In the genomic region with DNA sequence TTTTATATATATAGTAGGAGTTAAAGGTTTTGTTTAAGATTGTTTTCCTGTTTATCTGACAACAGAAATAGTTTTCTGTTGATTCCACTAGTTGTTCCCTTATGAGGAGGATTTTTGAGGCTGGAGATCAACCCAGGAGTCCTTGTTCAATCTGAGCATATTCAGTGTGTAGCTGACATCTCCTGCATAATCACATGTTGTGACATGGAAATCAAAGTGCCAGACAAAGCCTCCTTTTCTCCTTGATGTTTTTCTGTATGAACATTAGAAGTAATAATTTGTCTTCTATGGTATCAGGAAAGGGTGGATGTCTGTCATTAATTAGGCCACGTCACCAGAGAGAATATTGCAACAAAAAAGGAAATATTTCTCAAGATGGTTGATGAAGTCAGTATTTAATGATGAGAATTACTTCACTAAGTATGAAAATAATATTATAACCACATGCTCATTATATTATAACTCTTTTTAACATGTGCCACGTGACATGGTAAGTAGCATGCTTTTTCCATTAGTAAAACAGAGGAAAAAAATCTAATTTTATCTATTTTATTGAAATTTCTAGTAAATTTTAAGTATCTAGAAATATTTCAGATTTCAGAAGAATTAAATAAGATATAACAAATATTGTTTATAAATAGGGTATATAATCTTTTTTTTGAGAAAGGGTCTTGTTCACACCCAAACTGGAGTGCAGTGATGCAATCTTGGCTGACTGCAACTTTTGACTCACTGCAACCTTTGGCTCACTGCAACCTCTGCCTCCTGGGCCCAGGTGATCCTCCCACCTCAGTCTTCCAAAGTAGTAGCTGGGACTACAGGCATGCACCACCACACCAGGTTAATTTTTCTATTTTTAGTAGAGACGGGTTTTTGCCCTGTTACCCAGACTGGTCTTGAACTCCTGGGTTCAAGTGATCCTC, we compare ENCODE assay signal across 18 cellular contexts.
DNase-seq lines count a peak whose midpoint lies in the region; ATAC-seq, FAIRE-seq and TF ChIP-seq lines count a peak whose summit lies in the region.
"Had no signal": no experiment of that assay in that cellular context is flagged by ENCODE, and none has a peak within 500 bp of the region (broad histone marks: within the 10 kb centered on the region; RNA-seq: fewer than 3 reads in every experiment).

No MANE protein-coding gene starts in this region.

- 91% methylated on average over 3 of the region's 3 CpGs for WGBS in smooth muscle cell (ENCODE audit: low lambda C conversion rate)

- H3K27ac ChIP-seq in astrocyte (ENCODE audit: low read depth, low read length) (no peak overlapping the region), smooth muscle cell (ENCODE audit: low read depth) (peak overlapping the region; percentile 54), caudate nucleus (ENCODE audit: low read depth, low read length) (no peak overlapping the region)
- H3K27ac ChIP-seq: 22Rv1; BLaER1 treated with 17β-estradiol and CSF1 and Interleukin-3, amounts not matched to agents 10 nM and 100 nM had no signal

- no peak for ATAC-seq in HG03095 (IDR thresholded peaks at IDR 0.05; ENCODE audit: unreplicated experiment)

- TF ChIP-seq CTCF in astrocyte (IDR thresholded peaks at IDR 0.05; ENCODE audit: insufficient read depth, low read depth, low read length): no peak
- TF ChIP-seq CTCF in fibroblast of mammary gland (conservative IDR thresholded peaks at IDR 0.05; ENCODE audit: control insufficient read depth, insufficient read depth, low read depth, low read length): no peak
- TF ChIP-seq CTCF in smooth muscle cell (IDR thresholded peaks at IDR 0.05; ENCODE audit: borderline replicate concordance, insufficient read depth, poor library complexity, severe bottlenecking): no peak

- peak; percentile 2 for DNase-seq in NCI-H1092 treated with DMSO at 0.1 percent for 48 hours (lab: John Stamatoyannopoulos, UW)
- DNase-seq in NCI-H1092 (lab: John Stamatoyannopoulos, UW): no peak
- no peak for DNase-seq in astrocyte (ENCODE audit: low read depth)
- peak; percentile 62 for DNase-seq in fibroblast of mammary gland (ENCODE audit: low read depth)
- no peak for DNase-seq in smooth muscle cell (lab: John Stamatoyannopoulos, UW; ENCODE audit: unreplicated experiment)
- DNase-seq in SHP77 treated with DMSO at 0.1 percent for 48 hours (lab: John Stamatoyannopoulos, UW): no peak
- DNase-seq in caudate nucleus (lab: John Stamatoyannopoulos, UW): no peak
- DNase-seq: DMS 273 treated with DMSO at 0.1 percent for 48 hours, GDM1, NCI-H1417 treated with DMSO at 0.1 percent for 48 hours, NCI-H1930, NCI-H2171 treated with DMSO at 0.1 percent for 48 hours, SK-N-SH had no signal

- H3K27me3 ChIP-seq in astrocyte (ENCODE audit: insufficient read depth, low read length) (no peaks in the 10 kb centered on the region), smooth muscle cell (ENCODE audit: low read depth) (no peaks in the 10 kb centered on the region)
- H3K27me3 ChIP-seq: BLaER1 treated with 17β-estradiol and CSF1 and Interleukin-3, amounts not matched to agents 10 nM and 100 nM had no signal

- no peaks in the 10 kb centered on the region for H3K36me3 Mint-ChIP-seq in astrocyte (ENCODE audit: low read depth, unreplicated experiment)

- H4K20me1 ChIP-seq in astrocyte (ENCODE audit: insufficient read depth, low read length) (no peaks in the 10 kb centered on the region), smooth muscle cell (ENCODE audit: low read depth) (no peaks in the 10 kb centered on the region)
- H4K20me1 ChIP-seq: BLaER1 treated with 17β-estradiol and CSF1 and Interleukin-3, amounts not matched to agents 10 nM and 100 nM had no signal

- H3K27me3 Mint-ChIP-seq in astrocyte (ENCODE audit: low read depth, unreplicated experiment): no peaks in the 10 kb centered on the region

- H3K9ac ChIP-seq in astrocyte (ENCODE audit: low read length) (no peak overlapping the region), smooth muscle cell (ENCODE audit: low read depth) (no peak overlapping the region)
- H3K9ac ChIP-seq: BLaER1 treated with 17β-estradiol and CSF1 and Interleukin-3, amounts not matched to agents 10 nM and 100 nM; SK-N-SH had no signal

- no peak overlapping the region for H3K27ac Mint-ChIP-seq in astrocyte (ENCODE audit: unreplicated experiment)

- H3K4me1 Mint-ChIP-seq in astrocyte (ENCODE audit: low read depth, unreplicated experiment): peaks cover 19% of the 10 kb centered on the region

- no peak overlapping the region for H3K4me2 ChIP-seq in astrocyte (ENCODE audit: low read length)
- peak overlapping the region; percentile 49 for H3K4me2 ChIP-seq in smooth muscle cell
- H3K4me2 ChIP-seq: BLaER1 treated with 17β-estradiol and CSF1 and Interleukin-3, amounts not matched to agents 10 nM and 100 nM; SK-N-SH had no signal

- peak; percentile 13 for FAIRE-seq in astrocyte (lab: Jason Lieb, UNC)
- FAIRE-seq: GM12892, H1 had no signal

- H3F3A ChIP-seq in smooth muscle cell (ENCODE audit: low read depth): peaks cover 5% of the 10 kb centered on the region

- H2AFZ ChIP-seq in astrocyte (ENCODE audit: low read depth, low read length) (no peak overlapping the region), smooth muscle cell (ENCODE audit: low read depth) (no peak overlapping the region)

- no peaks in the 10 kb centered on the region for H3K79me2 ChIP-seq in astrocyte (ENCODE audit: insufficient read depth, low read length)
- H3K79me2 ChIP-seq in smooth muscle cell (ENCODE audit: low read depth): no peaks in the 10 kb centered on the region

- no peak overlapping the region for H3K4me3 Mint-ChIP-seq in astrocyte (ENCODE audit: unreplicated experiment)

- H3K4me3 ChIP-seq in astrocyte (ENCODE audit: insufficient read depth, low read depth, low read length): no peak overlapping the region
- H3K4me3 ChIP-seq in fibroblast of mammary gland (ENCODE audit: control insufficient read depth, low read depth, low read length): no peak overlapping the region
- no peak overlapping the region for H3K4me3 ChIP-seq in smooth muscle cell
- H3K4me3 ChIP-seq: BLaER1 treated with 17β-estradiol and CSF1 and Interleukin-3, amounts not matched to agents 10 nM and 100 nM had no signal

- H3K9me3 Mint-ChIP-seq in astrocyte (ENCODE audit: unreplicated experiment): peaks cover 2% of the 10 kb centered on the region

- no peaks in the 10 kb centered on the region for H3K36me3 ChIP-seq in astrocyte (ENCODE audit: insufficient read depth, low read length)
- no peaks in the 10 kb centered on the region for H3K36me3 ChIP-seq in smooth muscle cell (ENCODE audit: low read depth)
- H3K36me3 ChIP-seq: BLaER1 treated with 17β-estradiol and CSF1 and Interleukin-3, amounts not matched to agents 10 nM and 100 nM had no signal

- H3K9me3 ChIP-seq in astrocyte (ENCODE audit: insufficient read depth, low read depth, low read length) (no peaks in the 10 kb centered on the region), smooth muscle cell (replicated peaks; ENCODE audit: low read depth) (no peaks in the 10 kb centered on the region)
- H3K9me3 ChIP-seq: BLaER1 treated with 17β-estradiol and CSF1 and Interleukin-3, amounts not matched to agents 10 nM and 100 nM; SK-N-SH had no signal

- H3K4me1 ChIP-seq in astrocyte (ENCODE audit: insufficient read depth, low read length) (peaks cover 3% of the 10 kb centered on the region), smooth muscle cell (ENCODE audit: low read depth) (peaks cover 13% of the 10 kb centered on the region)
- H3K4me1 ChIP-seq: BLaER1 treated with 17β-estradiol and CSF1 and Interleukin-3, amounts not matched to agents 10 nM and 100 nM had no signal

Comparison
In these comparisons a context has a peak if more than half of its experiments do, and no peak if none do; other contexts are left out.
1. DNase-seq: peak in NCI-H1092 treated with DMSO at 0.1 percent for 48 hours (single experiment) and fibroblast of mammary gland (single experiment); none in NCI-H1092 (single experiment), astrocyte (single experiment), smooth muscle cell (single experiment), SHP77 treated with DMSO at 0.1 percent for 48 hours (single experiment) and caudate nucleus (0 of 61).